In the genomic region with DNA sequence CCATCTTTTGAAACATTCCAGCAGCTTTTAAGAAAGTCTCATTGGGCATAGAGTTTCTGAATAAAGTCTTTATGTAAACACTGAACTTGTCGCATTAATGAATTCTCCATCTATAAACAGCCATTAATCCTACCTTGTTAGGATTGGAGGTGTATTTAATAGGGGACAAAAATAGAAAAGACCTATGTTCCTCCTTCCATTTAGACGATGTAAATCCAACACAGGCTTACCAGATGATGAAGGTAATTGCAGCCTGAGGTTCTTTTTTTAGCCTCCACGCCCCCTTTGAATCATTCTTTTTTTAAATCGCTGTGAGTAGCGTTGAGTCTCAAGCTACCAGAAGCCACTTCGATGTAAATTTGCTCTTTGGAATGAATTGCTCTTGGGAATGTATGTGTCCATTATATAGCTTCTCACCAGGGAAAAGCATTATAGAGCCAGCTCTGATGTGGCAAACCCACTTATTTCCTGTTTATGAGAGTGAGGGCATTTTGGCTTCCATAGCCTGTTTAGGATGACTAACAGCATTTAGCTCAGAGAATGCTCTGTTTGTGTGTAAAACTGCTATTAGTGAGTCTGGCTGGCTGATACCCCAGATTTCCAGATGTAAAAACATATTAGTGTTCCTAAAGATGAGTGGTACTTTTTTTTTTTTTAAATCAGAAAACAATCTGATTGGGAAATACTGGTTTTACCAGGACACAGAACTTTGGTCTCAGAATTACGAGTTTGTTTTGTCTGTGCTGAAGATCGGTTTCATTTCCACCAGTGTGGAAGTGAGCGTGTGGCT, we compare ENCODE assay signal across 11 cellular contexts.
DNase-seq lines count a peak whose midpoint lies in the region; ATAC-seq and TF ChIP-seq lines count a peak whose summit lies in the region.
"Had no signal": no experiment of that assay in that cellular context is flagged by ENCODE, and none has a peak within 500 bp of the region (broad histone marks: within the 10 kb centered on the region; RNA-seq: fewer than 3 reads in every experiment).

No MANE protein-coding gene starts in this region.

- H3K4me3 ChIP-seq in CD8-positive, alpha-beta memory T cell (ENCODE audit: low read length) = no peak overlapping the region
- H3K4me3 ChIP-seq in dorsolateral prefrontal cortex = peak overlapping the region in 42 of 59 donors; percentile 3 to 57 (median 18)

- H3K27ac Mint-ChIP-seq in CD8-positive, alpha-beta memory T cell = peak overlapping the region in 1 of 8 donors; percentile 85

- TF ChIP-seq CTCF in dorsolateral prefrontal cortex (IDR thresholded peaks at IDR 0.05 in 54 of 56, conservative IDR thresholded peaks at IDR 0.05 in 2 of 56; ENCODE audit: low read depth in 1 of 56, partially characterized antibody in 56 of 56) = no peak

- no peaks in the 10 kb centered on the region for H3K9me3 ChIP-seq in CD8-positive, alpha-beta memory T cell (ENCODE audit: low read length)

- ATAC-seq in GM18870 (IDR thresholded peaks at IDR 0.05; ENCODE audit: unreplicated experiment) (no peak), HG03432 (IDR thresholded peaks at IDR 0.05; ENCODE audit: unreplicated experiment) (no peak)

- no peaks in the 10 kb centered on the region for H3K36me3 ChIP-seq in CD8-positive, alpha-beta memory T cell (ENCODE audit: insufficient read depth, low read length)

- POLR2A ChIA-PET in CD8-positive, alpha-beta memory T cell (lab: Charles Lee) = interaction anchor here (0.7 kb wide), 1 partner anchor 49 kb away, joined by 3 read pairs; no protein-coding TSS in a partner anchor

- DNase-seq in CD8-positive, alpha-beta memory T cell = no peak
- DNase-seq in NCI-H69 (lab: John Stamatoyannopoulos, UW) = peak; percentile 14
- no peak for DNase-seq in dorsolateral prefrontal cortex
- DNase-seq in pons (ENCODE audit: low spot score) = peak; percentile 53
- DNase-seq in NCI-H524 (lab: John Stamatoyannopoulos, UW) = no peak
- no peak for DNase-seq in KBM-7
- DNase-seq: NCI-H748 treated with DMSO at 0.1 percent for 48 hours; stimulated activated CD4-positive, alpha-beta T cell treated with anti-CD3 and anti-CD28 coated beads, Interleukin-12 subunit alpha, Interleukin-12 subunit beta, amount 100 ng/mL, for 4 hours had no signal

- peaks cover 18 to 39% (median 25%) of the 10 kb centered on the region in 3 donors for H3K4me1 Mint-ChIP-seq in CD8-positive, alpha-beta memory T cell

- no peak overlapping the region for H3K27ac ChIP-seq in CD8-positive, alpha-beta memory T cell (ENCODE audit: low read depth, low read length)
- H3K27ac ChIP-seq in dorsolateral prefrontal cortex = peak overlapping the region in 9 of 59 donors; percentile 4 to 44 (median 28)

- intact Hi-C loops in dorsolateral prefrontal cortex (cut with DNase I) = no loop called here

- H3K4me1 ChIP-seq in CD8-positive, alpha-beta memory T cell (ENCODE audit: insufficient read depth, low read length) = peaks cover 10% of the 10 kb centered on the region

- H3K36me3 Mint-ChIP-seq in CD8-positive, alpha-beta memory T cell = peaks cover 0 to 1% (median 0%) of the 10 kb centered on the region in 3 donors

- CTCF ChIA-PET in CD8-positive, alpha-beta memory T cell (lab: Charles Lee) = interaction anchor here (0.8 to 1.8 kb wide), 2 partner anchors 11 to 128 kb away, joined by 3 to 6 read pairs; no protein-coding TSS in a partner anchor

- no peaks in the 10 kb centered on the region for H3K27me3 ChIP-seq in CD8-positive, alpha-beta memory T cell (ENCODE audit: insufficient read depth, low read length, poor library complexity, severe bottlenecking)
- H3K27me3 ChIP-seq in dorsolateral prefrontal cortex = peaks cover 0 to 5% (median 0%) of the 10 kb centered on the region in 45 donors

- H3K4me3 Mint-ChIP-seq in CD8-positive, alpha-beta memory T cell = peak overlapping the region in 6 of 7 donors; percentile 12 to 72 (median 38)
- H3K4me3 Mint-ChIP-seq: central memory CD8-positive, alpha-beta T cell had no signal

- in situ Hi-C loops in KBM-7 (cut with MboI; ENCODE audit: low pct_unique_long_range_greater_than_20kb, low sequenced_read_pairs) = no loop called here

- H3K27me3 Mint-ChIP-seq in CD8-positive, alpha-beta memory T cell = peaks cover 0 to 6% of the 10 kb centered on the region in 2 donors
- H3K27me3 Mint-ChIP-seq: central memory CD8-positive, alpha-beta T cell had no signal

- peaks cover 0 to 1% (median 0%) of the 10 kb centered on the region in 5 donors for H3K9me3 Mint-ChIP-seq in CD8-positive, alpha-beta memory T cell
- H3K9me3 Mint-ChIP-seq: central memory CD8-positive, alpha-beta T cell had no signal

Comparison
In these comparisons a context has a peak if more than half of its experiments do, and no peak if none do; other contexts are left out.
1. DNase-seq: peak in NCI-H69 (single experiment) and pons (single experiment); none in CD8-positive, alpha-beta memory T cell (0 of 5), dorsolateral prefrontal cortex (0 of 10), NCI-H524 (0 of 2) and KBM-7 (single experiment).